ENCODE assay signal across 19 cellular contexts in genomic region chr9:237141-237857, GRCh38. TPM values are rescaled to one million over a fixed set of nuclear protein-coding genes. Genes with fewer than 3 reads are reported as not detected.
DNase-seq lines count a peak whose midpoint lies in the region; ATAC-seq lines count a peak whose summit lies in the region.
"Had no signal": no experiment of that assay in that cellular context is flagged by ENCODE, and none has a peak within 500 bp of the region (broad histone marks: within the 10 kb centered on the region; RNA-seq: fewer than 3 reads in every experiment).

No MANE protein-coding gene starts in this region.

- H3K27ac Mint-ChIP-seq in activated naive CD8-positive, alpha-beta T cell: no peak overlapping the region
- H3K27ac Mint-ChIP-seq in activated naive CD8-positive, alpha-beta T cell treated with anti-CD3 and anti-CD28 coated beads for 36 hours: no peak overlapping the region
- H3K27ac Mint-ChIP-seq in T-helper 1 cell treated with Interleukin-12 subunit alpha and Interleukin-12 subunit beta and Interleukin-4 antibody, amounts not matched to agents 30 μg/mL and 1 μg/mL, for 36 hours: peak overlapping the region; percentile 14
- H3K27ac Mint-ChIP-seq in activated naive CD8-positive, alpha-beta T cell treated with anti-CD3 and anti-CD28 coated beads, Interleukin-2, amount 10 ng/mL, durations not matched to agents 7 days and 5 days: peak overlapping the region; percentile 90
- H3K27ac Mint-ChIP-seq: activated B cell treated with CpG ODN at 0.5 μM for 24 hours had no signal

- H3K4me1 Mint-ChIP-seq in activated naive CD8-positive, alpha-beta T cell (ENCODE audit: low read depth): peaks cover 20% of the 10 kb centered on the region
- peaks cover 16% of the 10 kb centered on the region for H3K4me1 Mint-ChIP-seq in activated naive CD8-positive, alpha-beta T cell treated with anti-CD3 and anti-CD28 coated beads for 36 hours
- peaks cover 42% of the 10 kb centered on the region for H3K4me1 Mint-ChIP-seq in T-helper 1 cell treated with Interleukin-12 subunit alpha and Interleukin-12 subunit beta and Interleukin-4 antibody, amounts not matched to agents 30 μg/mL and 1 μg/mL, for 36 hours (ENCODE audit: low read depth)
- peaks cover 55% of the 10 kb centered on the region for H3K4me1 Mint-ChIP-seq in activated naive CD8-positive, alpha-beta T cell treated with anti-CD3 and anti-CD28 coated beads, Interleukin-2, amount 10 ng/mL, durations not matched to agents 7 days and 5 days

- no peak for DNase-seq in activated naive CD8-positive, alpha-beta T cell treated with anti-CD3 and anti-CD28 coated beads for 36 hours
- DNase-seq in activated naive CD8-positive, alpha-beta T cell treated with anti-CD3 and anti-CD28 coated beads, Interleukin-2, amount 10 ng/mL, durations not matched to agents 7 days and 5 days: peak; percentile 47
- DNase-seq in KG1 (lab: John Stamatoyannopoulos, UW) (no peak), head of caudate nucleus (no peak), SHP77 (lab: John Stamatoyannopoulos, UW) (no peak)
- DNase-seq: activated B cell treated with CpG ODN at 0.5 μM for 24 hours; activated CD8-positive, alpha-beta memory T cell treated with anti-CD3 and anti-CD28 coated beads, Interleukin-2, amount 50 U/mL, for 48 hours; CD8-positive, alpha-beta memory T cell; GDM1; islet precursor cell; NCI-H524; NK-92 treated with Interleukin-12 subunit alpha and Interleukin-12 subunit beta, amount 100 ng/mL, for 24 hours; Peyer's patch; psoas muscle had no signal

- peak; percentile 67 for ATAC-seq in activated naive CD8-positive, alpha-beta T cell treated with anti-CD3 and anti-CD28 coated beads, Interleukin-2, amount 10 ng/mL, durations not matched to agents 7 days and 5 days (ENCODE audit: low read depth)
- ATAC-seq: esophagus mucosa, psoas muscle had no signal

- no peaks in the 10 kb centered on the region for H3K27me3 Mint-ChIP-seq in activated naive CD8-positive, alpha-beta T cell
- no peaks in the 10 kb centered on the region for H3K27me3 Mint-ChIP-seq in activated naive CD8-positive, alpha-beta T cell treated with anti-CD3 and anti-CD28 coated beads for 36 hours
- no peaks in the 10 kb centered on the region for H3K27me3 Mint-ChIP-seq in T-helper 1 cell treated with Interleukin-12 subunit alpha and Interleukin-12 subunit beta and Interleukin-4 antibody, amounts not matched to agents 30 μg/mL and 1 μg/mL, for 36 hours (ENCODE audit: low read depth)
- no peaks in the 10 kb centered on the region for H3K27me3 Mint-ChIP-seq in activated naive CD8-positive, alpha-beta T cell treated with anti-CD3 and anti-CD28 coated beads, Interleukin-2, amount 10 ng/mL, durations not matched to agents 7 days and 5 days
- H3K27me3 Mint-ChIP-seq: activated B cell treated with CpG ODN at 0.5 μM for 24 hours; central memory CD8-positive, alpha-beta T cell had no signal

- intact Hi-C loops in head of caudate nucleus (cut with DNase I): no loop called here

- H3K9me3 Mint-ChIP-seq in activated naive CD8-positive, alpha-beta T cell (ENCODE audit: low read depth): peaks cover 5% of the 10 kb centered on the region
- H3K9me3 Mint-ChIP-seq in activated naive CD8-positive, alpha-beta T cell treated with anti-CD3 and anti-CD28 coated beads for 36 hours: peaks cover 13% of the 10 kb centered on the region
- peaks cover 15% of the 10 kb centered on the region for H3K9me3 Mint-ChIP-seq in T-helper 1 cell treated with Interleukin-12 subunit alpha and Interleukin-12 subunit beta and Interleukin-4 antibody, amounts not matched to agents 30 μg/mL and 1 μg/mL, for 36 hours
- peaks cover 13% of the 10 kb centered on the region for H3K9me3 Mint-ChIP-seq in activated naive CD8-positive, alpha-beta T cell treated with anti-CD3 and anti-CD28 coated beads, Interleukin-2, amount 10 ng/mL, durations not matched to agents 7 days and 5 days
- H3K9me3 Mint-ChIP-seq: activated B cell treated with CpG ODN at 0.5 μM for 24 hours had no signal

- no peaks in the 10 kb centered on the region for H3K36me3 Mint-ChIP-seq in activated naive CD8-positive, alpha-beta T cell
- H3K36me3 Mint-ChIP-seq in activated naive CD8-positive, alpha-beta T cell treated with anti-CD3 and anti-CD28 coated beads for 36 hours: peaks cover 10% of the 10 kb centered on the region
- peaks cover 41% of the 10 kb centered on the region for H3K36me3 Mint-ChIP-seq in T-helper 1 cell treated with Interleukin-12 subunit alpha and Interleukin-12 subunit beta and Interleukin-4 antibody, amounts not matched to agents 30 μg/mL and 1 μg/mL, for 36 hours (ENCODE audit: low read depth)
- H3K36me3 Mint-ChIP-seq in activated naive CD8-positive, alpha-beta T cell treated with anti-CD3 and anti-CD28 coated beads, Interleukin-2, amount 10 ng/mL, durations not matched to agents 7 days and 5 days: peaks cover 63% of the 10 kb centered on the region

- H3K4me3 Mint-ChIP-seq in activated naive CD8-positive, alpha-beta T cell: peak overlapping the region; percentile 27
- H3K4me3 Mint-ChIP-seq in activated naive CD8-positive, alpha-beta T cell treated with anti-CD3 and anti-CD28 coated beads for 36 hours: no peak overlapping the region
- no peak overlapping the region for H3K4me3 Mint-ChIP-seq in T-helper 1 cell treated with Interleukin-12 subunit alpha and Interleukin-12 subunit beta and Interleukin-4 antibody, amounts not matched to agents 30 μg/mL and 1 μg/mL, for 36 hours
- peak overlapping the region; percentile 68 for H3K4me3 Mint-ChIP-seq in activated naive CD8-positive, alpha-beta T cell treated with anti-CD3 and anti-CD28 coated beads, Interleukin-2, amount 10 ng/mL, durations not matched to agents 7 days and 5 days
- H3K4me3 Mint-ChIP-seq: activated B cell treated with CpG ODN at 0.5 μM for 24 hours; central memory CD8-positive, alpha-beta T cell had no signal

- POLR2A ChIA-PET in activated naive CD8-positive, alpha-beta T cell treated with anti-CD3 and anti-CD28 coated beads, Interleukin-2, amount 10 ng/mL, durations not matched to agents 7 days and 5 days (lab: Charles Lee): interaction anchor here (0.6 to 7.7 kb wide), 10 partner anchors 9 to 395 kb away, joined by 3 to 91 read pairs (median 4); partner anchors contain the start of gene DOCK8

RNA-seq across cellular contexts. Expression of gene DOCK8, which starts 22.6 kb away (rescaled TPM):
- total RNA-seq in activated naive CD8-positive, alpha-beta T cell treated with anti-CD3 and anti-CD28 coated beads for 36 hours: 100 to 1,000 TPM; 130 to 132 TPM
- total RNA-seq in activated naive CD8-positive, alpha-beta T cell treated with anti-CD3 and anti-CD28 coated beads, Interleukin-2, amount 10 ng/mL, durations not matched to agents 7 days and 5 days: 100 to 1,000 TPM; 318 to 319 TPM
- total RNA-seq: SJSA1 had no signal

RNA-seq across cellular contexts. Expression of gene ZNG1A, which starts 58.4 kb away (rescaled TPM):
- 10 to 100 TPM; 50.2 to 50.5 TPM for total RNA-seq in activated naive CD8-positive, alpha-beta T cell treated with anti-CD3 and anti-CD28 coated beads for 36 hours
- 10 to 100 TPM; 26.4 to 27.5 TPM for total RNA-seq in activated naive CD8-positive, alpha-beta T cell treated with anti-CD3 and anti-CD28 coated beads, Interleukin-2, amount 10 ng/mL, durations not matched to agents 7 days and 5 days

Comparison
In these comparisons a context has a peak if more than half of its experiments do, and no peak if none do; other contexts are left out.
1. H3K27ac Mint-ChIP-seq: peak in T-helper 1 cell treated with Interleukin-12 subunit alpha and Interleukin-12 subunit beta and Interleukin-4 antibody, amounts not matched to agents 30 μg/mL and 1 μg/mL, for 36 hours (single experiment) and activated naive CD8-positive, alpha-beta T cell treated with anti-CD3 and anti-CD28 coated beads, Interleukin-2, amount 10 ng/mL, durations not matched to agents 7 days and 5 days (single experiment); none in activated naive CD8-positive, alpha-beta T cell (single experiment) and activated naive CD8-positive, alpha-beta T cell treated with anti-CD3 and anti-CD28 coated beads for 36 hours (single experiment).
2. H3K4me3 Mint-ChIP-seq: peak in activated naive CD8-positive, alpha-beta T cell (single experiment) and activated naive CD8-positive, alpha-beta T cell treated with anti-CD3 and anti-CD28 coated beads, Interleukin-2, amount 10 ng/mL, durations not matched to agents 7 days and 5 days (single experiment); none in activated naive CD8-positive, alpha-beta T cell treated with anti-CD3 and anti-CD28 coated beads for 36 hours (single experiment) and T-helper 1 cell treated with Interleukin-12 subunit alpha and Interleukin-12 subunit beta and Interleukin-4 antibody, amounts not matched to agents 30 μg/mL and 1 μg/mL, for 36 hours (single experiment).